Comparison of ENCODE assay signal across 1 cellular context in the genomic region with DNA sequence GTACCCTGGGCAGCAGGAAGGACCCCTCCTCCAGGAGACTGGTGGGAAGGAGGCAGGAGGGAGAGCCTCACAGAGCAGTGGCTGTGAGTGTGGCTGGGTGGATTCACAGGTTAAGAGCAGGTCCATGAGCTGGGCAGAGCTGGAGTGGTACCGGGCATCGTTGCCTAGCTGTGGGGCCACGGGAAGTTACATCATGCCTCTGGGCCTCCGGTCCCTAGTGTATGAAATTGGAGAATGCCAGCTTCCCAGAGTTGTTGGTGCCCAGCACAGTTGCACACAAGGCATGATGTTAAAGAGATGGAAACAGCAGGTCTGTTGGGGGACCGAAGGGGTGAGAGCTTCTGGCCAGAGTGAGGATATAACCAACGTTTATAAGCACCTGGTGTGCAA.
TF ChIP-seq lines count a peak whose summit lies in the region.

No MANE protein-coding gene starts in this region.

TF ChIP-seq in SK-N-SH, 30 proteins besides CTCF, POLR2A, EP300 and RAD21 (continued from another document):
- TF ChIP-seq REST (IDR thresholded peaks at IDR 0.05; ENCODE audit: low read depth, low read length) = no peak
- TF ChIP-seq, protein P1, sequence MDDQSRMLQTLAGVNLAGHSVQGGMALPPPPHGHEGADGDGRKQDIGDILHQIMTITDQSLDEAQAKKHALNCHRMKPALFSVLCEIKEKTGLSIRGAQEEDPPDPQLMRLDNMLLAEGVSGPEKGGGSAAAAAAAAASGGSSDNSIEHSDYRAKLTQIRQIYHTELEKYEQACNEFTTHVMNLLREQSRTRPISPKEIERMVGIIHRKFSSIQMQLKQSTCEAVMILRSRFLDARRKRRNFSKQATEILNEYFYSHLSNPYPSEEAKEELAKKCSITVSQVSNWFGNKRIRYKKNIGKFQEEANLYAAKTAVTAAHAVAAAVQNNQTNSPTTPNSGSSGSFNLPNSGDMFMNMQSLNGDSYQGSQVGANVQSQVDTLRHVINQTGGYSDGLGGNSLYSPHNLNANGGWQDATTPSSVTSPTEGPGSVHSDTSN (IDR thresholded peaks at IDR 0.05) = no peak
- no peak for TF ChIP-seq EZH2phosphoT487 (IDR thresholded peaks at IDR 0.05; ENCODE audit: borderline replicate concordance, low read depth)
- TF ChIP-seq USF1 (IDR thresholded peaks at IDR 0.05; ENCODE audit: borderline replicate concordance, low read depth) = no peak
